ENCODE assay signal across 8 cellular contexts in the genomic region with DNA sequence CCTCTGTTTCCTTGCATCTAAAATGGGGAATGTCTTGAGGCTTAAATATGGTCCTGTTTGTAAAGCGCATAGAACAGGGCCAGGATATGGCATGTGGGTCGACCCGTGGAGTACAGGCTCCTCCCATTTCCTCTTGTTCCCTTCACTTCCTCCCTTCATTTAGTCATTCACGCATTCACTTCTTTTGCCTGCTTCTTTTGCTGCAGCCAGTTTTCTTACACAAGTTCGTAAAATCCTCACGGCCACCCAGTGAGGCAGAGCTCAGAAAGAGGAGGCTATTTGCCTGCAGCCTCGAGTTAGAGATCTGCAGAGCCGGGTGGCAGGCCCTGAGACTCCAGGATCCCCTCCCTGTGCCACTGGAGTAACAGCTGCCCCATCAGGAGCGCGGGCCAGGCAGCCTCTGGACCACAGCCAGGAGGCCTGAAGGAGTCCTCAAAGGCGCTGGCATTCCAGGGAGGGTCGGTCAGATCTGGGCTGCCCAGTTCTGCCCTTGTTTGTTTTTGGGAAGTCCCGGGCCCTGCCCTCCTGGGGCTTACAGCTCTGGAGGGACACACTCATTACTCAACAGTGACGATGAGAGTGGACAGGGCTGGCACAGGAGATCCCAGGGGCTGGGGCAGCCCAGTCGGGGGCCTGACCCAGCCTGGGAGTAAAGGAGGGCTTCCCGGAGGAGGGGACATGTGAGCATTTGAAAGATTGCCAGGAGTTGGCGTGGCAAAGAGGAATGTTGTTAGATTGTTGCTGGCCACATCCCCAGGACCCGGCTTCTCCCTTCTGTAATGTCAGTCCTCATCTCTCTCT. TPM values are rescaled to one million over a fixed set of nuclear protein-coding genes. Genes with fewer than 3 reads are reported as not detected.
DNase-seq lines count a peak whose midpoint lies in the region; ATAC-seq and TF ChIP-seq lines count a peak whose summit lies in the region.

No MANE protein-coding gene starts in this region.

- peak overlapping the region; percentile 97 to 98 for H3K27ac Mint-ChIP-seq in stimulated activated naive CD8-positive, alpha-beta T cell treated with anti-CD3 and anti-CD28 coated beads, Interleukin-15, amount 100 ng/mL, for 72 hours

- H3K27me3 Mint-ChIP-seq in activated T-cell treated with anti-CD3 and anti-CD28 coated beads, Interleukin-2, amount 50 U/mL, for 4 hours (ENCODE audit: low read depth), result no peaks in the 10 kb centered on the region
- H3K27me3 Mint-ChIP-seq in stimulated activated naive CD8-positive, alpha-beta T cell treated with anti-CD3 and anti-CD28 coated beads, Interleukin-15, amount 100 ng/mL, for 72 hours, result no peaks in the 10 kb centered on the region

- H3K4me3 ChIP-seq in BE2C (ENCODE audit: low read depth, low read length) (no peak overlapping the region), HL-60 (replicated peaks; ENCODE audit: insufficient read depth, low read length) (no peak overlapping the region)

- peaks cover 18% of the 10 kb centered on the region for H3K36me3 Mint-ChIP-seq in activated T-cell treated with anti-CD3 and anti-CD28 coated beads, Interleukin-2, amount 50 U/mL, for 4 hours (ENCODE audit: insufficient read depth)

- no peaks in the 10 kb centered on the region for H3K9me3 ChIP-seq in BE2C

- peak overlapping the region; percentile 85 for H3K27ac ChIP-seq in HL-60 (replicated peaks)

- peaks cover 3% of the 10 kb centered on the region; the same call in 1 of the 2 replicates for H3K4me1 ChIP-seq in BE2C

- DNase-seq in BE2C (peak; percentile 29), HL-60 (ENCODE audit: low read depth in 1 of 2, low spot score in 1 of 2) (peak in 1 of 2 experiments; percentile 48), glomerular visceral epithelial cell (ENCODE audit: extremely low spot score) (peak; percentile 82), DMS53 (lab: John Stamatoyannopoulos, UW) (no peak), NCI-H748 (lab: John Stamatoyannopoulos, UW; ENCODE audit: unreplicated experiment) (no peak)
- DNase-seq in activated T-cell treated with anti-CD3 and anti-CD28 coated beads, Interleukin-2, amount 50 U/mL, for 4 hours, result no peak
- DNase-seq in stimulated activated naive CD8-positive, alpha-beta T cell treated with anti-CD3 and anti-CD28 coated beads, Interleukin-15, amount 100 ng/mL, for 72 hours, result no peak

- H3K9me3 Mint-ChIP-seq in activated T-cell treated with anti-CD3 and anti-CD28 coated beads, Interleukin-2, amount 50 U/mL, for 4 hours, result no peaks in the 10 kb centered on the region
- H3K9me3 Mint-ChIP-seq in stimulated activated naive CD8-positive, alpha-beta T cell treated with anti-CD3 and anti-CD28 coated beads, Interleukin-15, amount 100 ng/mL, for 72 hours, result no peaks in the 10 kb centered on the region

- H3K27me3 ChIP-seq in BE2C (no peaks in the 10 kb centered on the region), HL-60 (ENCODE audit: insufficient read depth, poor library complexity, severe bottlenecking) (no peaks in the 10 kb centered on the region)

- no peak for TF ChIP-seq CTCF in BE2C (IDR thresholded peaks at IDR 0.05; ENCODE audit: low read depth, low read length)
- no peak for TF ChIP-seq CTCF in HL-60 (IDR thresholded peaks at IDR 0.05; ENCODE audit: insufficient read depth, low read length)

- peaks cover 62% of the 10 kb centered on the region for H3K4me1 Mint-ChIP-seq in activated T-cell treated with anti-CD3 and anti-CD28 coated beads, Interleukin-2, amount 50 U/mL, for 4 hours (ENCODE audit: low read depth)
- peaks cover 75% of the 10 kb centered on the region for H3K4me1 Mint-ChIP-seq in stimulated activated naive CD8-positive, alpha-beta T cell treated with anti-CD3 and anti-CD28 coated beads, Interleukin-15, amount 100 ng/mL, for 72 hours

- peak overlapping the region; percentile 97 for H3K4me3 Mint-ChIP-seq in activated T-cell treated with anti-CD3 and anti-CD28 coated beads, Interleukin-2, amount 50 U/mL, for 4 hours
- H3K4me3 Mint-ChIP-seq in stimulated activated naive CD8-positive, alpha-beta T cell treated with anti-CD3 and anti-CD28 coated beads, Interleukin-15, amount 100 ng/mL, for 72 hours, result peak overlapping the region; percentile 90 to 91

- no peak for ATAC-seq in activated T-cell treated with anti-CD3 and anti-CD28 coated beads, Interleukin-2, amount 50 U/mL, for 4 hours
- ATAC-seq in stimulated activated naive CD8-positive, alpha-beta T cell treated with anti-CD3 and anti-CD28 coated beads, Interleukin-15, amount 100 ng/mL, for 72 hours, result peak; percentile 24
- no peak for ATAC-seq in GM21825 (IDR thresholded peaks at IDR 0.05; ENCODE audit: unreplicated experiment)

- H3K36me3 ChIP-seq in BE2C, result peaks cover 44% of the 10 kb centered on the region

RNA-seq across cellular contexts. Expression of a gene that starts 4.6 kb away (rescaled TPM):
- polyA plus RNA-seq in BE2C (2012; ENCODE audit: insufficient read depth, insufficient read length, low read depth), result 119 TPM
- total RNA-seq in activated T-cell treated with anti-CD3 and anti-CD28 coated beads, Interleukin-2, amount 50 U/mL, for 4 hours, result 100 to 1,000 TPM; 149 to 154 (median 154) TPM

RNA-seq across cellular contexts. Expression of a gene that starts 54.6 kb away (rescaled TPM):
- 0.83 TPM for polyA plus RNA-seq in BE2C (2012; ENCODE audit: insufficient read depth, insufficient read length, low read depth)
- total RNA-seq in activated T-cell treated with anti-CD3 and anti-CD28 coated beads, Interleukin-2, amount 50 U/mL, for 4 hours, result under 1 TPM in 1 of 3 donors, not detected in 2; 0.54 TPM

Comparison
In these comparisons a context has a peak if more than half of its experiments do, and no peak if none do; other contexts are left out.
1. DNase-seq: peak in BE2C (single experiment) and glomerular visceral epithelial cell (single experiment); none in activated T-cell treated with anti-CD3 and anti-CD28 coated beads, Interleukin-2, amount 50 U/mL, for 4 hours (single experiment), stimulated activated naive CD8-positive, alpha-beta T cell treated with anti-CD3 and anti-CD28 coated beads, Interleukin-15, amount 100 ng/mL, for 72 hours (0 of 2), DMS53 (single experiment) and NCI-H748 (single experiment).